ENCODE assay signal across 6 cellular contexts in the genomic region with DNA sequence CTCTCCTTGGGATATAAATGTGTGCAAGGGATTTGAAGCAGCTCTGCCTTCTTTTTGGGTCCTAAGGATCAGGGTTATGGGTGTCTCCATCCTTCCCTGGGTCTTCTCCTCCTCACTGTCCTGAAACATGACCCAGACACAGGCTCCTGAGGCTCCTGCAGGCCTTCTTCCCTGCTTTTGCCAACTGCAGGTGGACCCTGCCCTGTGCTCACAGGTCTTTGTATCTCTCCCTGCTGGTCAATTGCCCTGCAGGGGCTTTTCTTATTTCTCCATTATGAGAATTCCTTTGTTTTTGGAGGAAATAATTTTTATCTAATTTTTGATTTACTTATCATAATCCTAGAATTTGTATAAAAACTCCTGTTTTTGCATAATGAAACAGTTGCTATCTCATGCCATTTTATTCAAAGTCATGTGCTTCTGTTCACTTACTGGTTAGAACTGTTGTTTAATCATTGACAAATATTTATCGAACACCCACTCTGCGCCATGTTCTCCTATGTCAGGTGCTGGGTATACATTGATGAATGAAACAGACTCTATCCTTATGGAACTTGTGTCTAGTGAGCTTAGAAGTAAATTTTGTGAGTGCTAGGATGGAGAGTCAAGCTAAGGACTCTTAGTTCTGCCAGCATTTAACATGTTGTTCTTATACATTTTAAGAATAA.
"Had no signal": no experiment of that assay in that cellular context is flagged by ENCODE, and none has a peak within 500 bp of the region (broad histone marks: within the 10 kb centered on the region; RNA-seq: fewer than 3 reads in every experiment).

No MANE protein-coding gene starts in this region.

- H2AFZ ChIP-seq: GM23338 had no signal

- ATAC-seq: GM23338 had no signal

- FAIRE-seq: H1, H54, HTR-8/SVneo had no signal

- H3K4me3 ChIP-seq: GM23338 had no signal

- DNase-seq: H9, HCEC 1CT had no signal

- H3K4me2 ChIP-seq: GM23338 had no signal
